In the genomic region with DNA sequence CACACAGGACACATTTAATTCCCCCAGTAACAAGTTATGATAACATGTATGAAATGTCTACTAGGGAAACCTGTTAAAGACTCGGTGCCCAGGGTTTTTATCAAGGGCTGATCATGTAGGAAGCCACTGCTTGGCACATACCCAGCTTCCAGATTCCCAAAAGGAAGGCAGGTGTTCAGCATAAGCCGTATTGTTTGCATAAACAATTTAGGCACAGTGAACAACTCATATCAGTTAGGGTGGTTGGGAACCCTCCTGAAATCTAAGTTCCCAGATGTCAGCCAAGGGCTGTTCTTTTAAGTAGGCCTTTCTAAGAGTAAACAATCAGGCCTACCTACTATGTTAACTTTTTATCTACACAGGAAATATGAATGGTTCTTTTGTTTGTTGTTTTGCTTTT, we compare ENCODE assay signal across 26 cellular contexts.
DNase-seq lines count a peak whose midpoint lies in the region; ATAC-seq and TF ChIP-seq lines count a peak whose summit lies in the region.
"Had no signal": no experiment of that assay in that cellular context is flagged by ENCODE, and none has a peak within 500 bp of the region (broad histone marks: within the 10 kb centered on the region; RNA-seq: fewer than 3 reads in every experiment).

No MANE protein-coding gene starts in this region.

- no peak overlapping the region for H2AK5ac ChIP-seq in H9 (ENCODE audit: insufficient read length, low read length)

- no peak overlapping the region for H4K91ac ChIP-seq in H9 (ENCODE audit: insufficient read length, low read depth, low read length)

- H2BK5ac ChIP-seq in H9 (ENCODE audit: insufficient read length, low read length), result no peak overlapping the region

- peak overlapping the region; percentile 92 for H3K27ac Mint-ChIP-seq in endothelial cell (ENCODE audit: unreplicated experiment)
- no peak overlapping the region for H3K27ac Mint-ChIP-seq in natural killer cell
- H3K27ac Mint-ChIP-seq in H9, result no peak overlapping the region
- H3K27ac Mint-ChIP-seq: activated naive CD8-positive, alpha-beta T cell treated with anti-CD3 and anti-CD28 coated beads, Interleukin-2, amount 10 ng/mL, durations not matched to agents 7 days and 5 days; nephron; T-helper 1 cell treated with Interleukin-12 subunit alpha and Interleukin-12 subunit beta and Interleukin-4 antibody, amounts not matched to agents 30 μg/mL and 1 μg/mL, for 36 hours had no signal

- DNase-seq in DMS153 (lab: John Stamatoyannopoulos, UW), result peak; percentile 17
- no peak for DNase-seq in DMS153 treated with DMSO at 0.1 percent for 48 hours (lab: John Stamatoyannopoulos, UW; ENCODE audit: unreplicated experiment)
- DNase-seq in left ventricle myocardium superior, result no peak
- DNase-seq in Right ventricle myocardium superior, result no peak
- DNase-seq in endothelial cell (ENCODE audit: low spot score), result no peak
- DNase-seq in activated CD8-positive, alpha-beta memory T cell treated with anti-CD3 and anti-CD28 coated beads, Interleukin-2, amount 50 U/mL, for 4 hours, result no peak
- no peak for DNase-seq in natural killer cell
- DNase-seq in H9, result no peak
- DNase-seq: activated CD8-positive, alpha-beta T cell treated with anti-CD3 and anti-CD28 coated beads for 36 hours; activated naive CD8-positive, alpha-beta T cell treated with anti-CD3 and anti-CD28 coated beads, Interleukin-2, amount 10 ng/mL, durations not matched to agents 7 days and 5 days; activated T-cell treated with anti-CD3 and anti-CD28 coated beads, Interleukin-2, amount 50 U/mL, for 48 hours; COR-L47; effector memory CD8-positive, alpha-beta T cell; KBM-7; kidney glomerular epithelial cell; mesendoderm; NCI-H1930; NCI-H748 treated with DMSO at 0.1 percent for 48 hours; OCI-M1; SIG-M5; stimulated activated naive B cell treated with anti-CD40 and anti-IgM and Interleukin-4, amounts not matched to agents 10 μg/mL and 1 μg/mL and 100 μg/mL, for 72 hours; tibial artery had no signal

- H3K9me3 Mint-ChIP-seq in endothelial cell (ENCODE audit: unreplicated experiment) (no peaks in the 10 kb centered on the region), natural killer cell (no peaks in the 10 kb centered on the region), H9 (no peaks in the 10 kb centered on the region)
- H3K9me3 Mint-ChIP-seq: activated CD8-positive, alpha-beta T cell treated with anti-CD3 and anti-CD28 coated beads for 36 hours; activated naive CD8-positive, alpha-beta T cell treated with anti-CD3 and anti-CD28 coated beads, Interleukin-2, amount 10 ng/mL, durations not matched to agents 7 days and 5 days; effector memory CD8-positive, alpha-beta T cell; nephron; stimulated activated naive B cell treated with anti-CD40 and anti-IgM and Interleukin-4, amounts not matched to agents 10 μg/mL and 1 μg/mL and 100 μg/mL, for 72 hours; T-helper 1 cell treated with Interleukin-12 subunit alpha and Interleukin-12 subunit beta and Interleukin-4 antibody, amounts not matched to agents 30 μg/mL and 1 μg/mL, for 36 hours had no signal

- no peak overlapping the region for H3K4me2 ChIP-seq in H9 (ENCODE audit: insufficient read depth, insufficient read length, low read length)

- no peak overlapping the region for H4K5ac ChIP-seq in H9 (ENCODE audit: insufficient read length, low read depth, low read length)

- no peak overlapping the region for H3K23ac ChIP-seq in H9 (ENCODE audit: insufficient read length, low read depth, low read length)

- no CpG with 5 or more reads among the region's 2 CpGs for WGBS in H9 (ENCODE audit: extremely low coverage, insufficient read length, low lambda C conversion rate)

- no peak overlapping the region for H3K14ac ChIP-seq in H9 (ENCODE audit: insufficient read depth, low read length)

- no peak overlapping the region for H3K4ac ChIP-seq in H9 (ENCODE audit: low read depth, low read length)

- H3K79me2 ChIP-seq in H9 (ENCODE audit: insufficient read depth, low read length), result no peaks in the 10 kb centered on the region

- no peak overlapping the region for H4K8ac ChIP-seq in H9 (replicated peaks; ENCODE audit: insufficient read length, low read depth, low read length)

- H3K27me3 ChIP-seq in H9 (ENCODE audit: insufficient read depth, low read length), result no peaks in the 10 kb centered on the region
- H3K27me3 ChIP-seq: body of pancreas, tibial artery had no signal

- H2BK120ac ChIP-seq in H9 (ENCODE audit: low read depth, low read length, poor library complexity, severe bottlenecking), result no peak overlapping the region

- H3K9ac ChIP-seq in H9 (ENCODE audit: extremely low read depth, insufficient read length, low read length), result no peak overlapping the region

- H2AFZ ChIP-seq in H9 (ENCODE audit: low read length), result no peak overlapping the region

- no peaks in the 10 kb centered on the region for H3K4me1 ChIP-seq in H9 (ENCODE audit: insufficient read depth, low read length)
- H3K4me1 ChIP-seq: tibial artery had no signal

- no peak overlapping the region for H2BK12ac ChIP-seq in H9 (ENCODE audit: insufficient read length, low read depth, low read length)

- H3K27me3 Mint-ChIP-seq in endothelial cell (ENCODE audit: unreplicated experiment) (peaks cover 1% of the 10 kb centered on the region), natural killer cell (ENCODE audit: low read depth in 2 of 2) (no peaks in the 10 kb centered on the region), H9 (ENCODE audit: low read depth) (no peaks in the 10 kb centered on the region)
- H3K27me3 Mint-ChIP-seq: activated CD8-positive, alpha-beta T cell treated with anti-CD3 and anti-CD28 coated beads for 36 hours; activated naive CD8-positive, alpha-beta T cell treated with anti-CD3 and anti-CD28 coated beads, Interleukin-2, amount 10 ng/mL, durations not matched to agents 7 days and 5 days; effector memory CD8-positive, alpha-beta T cell; stimulated activated naive B cell treated with anti-CD40 and anti-IgM and Interleukin-4, amounts not matched to agents 10 μg/mL and 1 μg/mL and 100 μg/mL, for 72 hours had no signal

- H3K9me3 ChIP-seq in H9 (ENCODE audit: control insufficient read depth, low read depth, low read length), result no peaks in the 10 kb centered on the region
- H3K9me3 ChIP-seq: body of pancreas, tibial artery had no signal

- H3K79me1 ChIP-seq in H9 (ENCODE audit: insufficient read depth, low read depth, low read length, poor library complexity, severe bottlenecking), result no peaks in the 10 kb centered on the region

- no peak overlapping the region for H3T11ph ChIP-seq in H9 (ENCODE audit: low read length)

- H3K4me1 Mint-ChIP-seq in endothelial cell (ENCODE audit: unreplicated experiment) (peaks cover 48% of the 10 kb centered on the region), natural killer cell (peaks cover 0 to 4% of the 10 kb centered on the region in 2 donors), H9 (no peaks in the 10 kb centered on the region)
- H3K4me1 Mint-ChIP-seq: activated naive CD8-positive, alpha-beta T cell treated with anti-CD3 and anti-CD28 coated beads, Interleukin-2, amount 10 ng/mL, durations not matched to agents 7 days and 5 days; nephron had no signal

- H3K27ac ChIP-seq in H9 (ENCODE audit: insufficient read length, low read depth, low read length), result no peak overlapping the region
- H3K27ac ChIP-seq: 22Rv1, tibial artery had no signal

- no peaks in the 10 kb centered on the region for H4K20me1 ChIP-seq in H9 (ENCODE audit: control insufficient read depth, insufficient read depth, insufficient read length)

- H3K18ac ChIP-seq in H9 (ENCODE audit: insufficient read length, low read depth, low read length), result no peak overlapping the region

- H3K4me3 Mint-ChIP-seq in endothelial cell (ENCODE audit: unreplicated experiment), result peak overlapping the region; percentile 6
- no peak overlapping the region for H3K4me3 Mint-ChIP-seq in natural killer cell
- no peak overlapping the region for H3K4me3 Mint-ChIP-seq in H9
- H3K4me3 Mint-ChIP-seq: activated CD8-positive, alpha-beta T cell treated with anti-CD3 and anti-CD28 coated beads for 36 hours; activated naive CD8-positive, alpha-beta T cell treated with anti-CD3 and anti-CD28 coated beads, Interleukin-2, amount 10 ng/mL, durations not matched to agents 7 days and 5 days; effector memory CD8-positive, alpha-beta T cell; nephron; stimulated activated naive B cell treated with anti-CD40 and anti-IgM and Interleukin-4, amounts not matched to agents 10 μg/mL and 1 μg/mL and 100 μg/mL, for 72 hours; T-helper 1 cell treated with Interleukin-12 subunit alpha and Interleukin-12 subunit beta and Interleukin-4 antibody, amounts not matched to agents 30 μg/mL and 1 μg/mL, for 36 hours had no signal

- H2BK15ac ChIP-seq in H9 (ENCODE audit: low read depth, low read length), result no peak overlapping the region

- H3K56ac ChIP-seq in H9 (ENCODE audit: insufficient read length, low read depth, low read length), result no peak overlapping the region

- no peak overlapping the region for H2BK20ac ChIP-seq in H9 (ENCODE audit: low read depth, low read length, poor library complexity, severe bottlenecking)

- TF ChIP-seq CTCF in endothelial cell (IDR thresholded peaks at IDR 0.05; ENCODE audit: unreplicated experiment), result no peak
- no peak for TF ChIP-seq CTCF in natural killer cell (IDR thresholded peaks at IDR 0.05)
- no peak for TF ChIP-seq CTCF in H9 (conservative IDR thresholded peaks at IDR 0.05)

- peaks cover 59% of the 10 kb centered on the region for H3K36me3 Mint-ChIP-seq in endothelial cell (ENCODE audit: low read depth, unreplicated experiment)
- H3K36me3 Mint-ChIP-seq in natural killer cell, result peaks cover 31% of the 10 kb centered on the region
- H3K36me3 Mint-ChIP-seq in H9 (ENCODE audit: insufficient read depth in 1 of 3, low read depth in 3 of 3), result peaks cover 13 to 60% (median 40%) of the 10 kb centered on the region in 3 experiments; a peak in 5 of 7 replicates

- intact Hi-C loops in left ventricle myocardium superior (cut with micrococcal nuclease), result no loop called here
- intact Hi-C loops in Right ventricle myocardium superior (cut with DNase I), result loop anchor here (5.0 kb wide), 1 partner anchor 35 kb away; no protein-coding TSS in a partner anchor
- intact Hi-C loops in natural killer cell (cut with micrococcal nuclease), result no loop called here

- ATAC-seq in left ventricle myocardium superior (peak; percentile 22), Right ventricle myocardium superior (ENCODE audit: poor library complexity) (no peak), natural killer cell (no peak)
- ATAC-seq: activated CD8-positive, alpha-beta T cell treated with anti-CD3 and anti-CD28 coated beads for 36 hours; body of pancreas; effector memory CD8-positive, alpha-beta T cell; stimulated activated naive B cell treated with anti-CD40 and anti-IgM and Interleukin-4, amounts not matched to agents 10 μg/mL and 1 μg/mL and 100 μg/mL, for 72 hours had no signal

- no peaks in the 10 kb centered on the region for H3K23me2 ChIP-seq in H9 (ENCODE audit: insufficient read length, low read depth, low read length, poor library complexity, severe bottlenecking)
